9 cellular contexts compared by ENCODE assay signal in the genomic region with DNA sequence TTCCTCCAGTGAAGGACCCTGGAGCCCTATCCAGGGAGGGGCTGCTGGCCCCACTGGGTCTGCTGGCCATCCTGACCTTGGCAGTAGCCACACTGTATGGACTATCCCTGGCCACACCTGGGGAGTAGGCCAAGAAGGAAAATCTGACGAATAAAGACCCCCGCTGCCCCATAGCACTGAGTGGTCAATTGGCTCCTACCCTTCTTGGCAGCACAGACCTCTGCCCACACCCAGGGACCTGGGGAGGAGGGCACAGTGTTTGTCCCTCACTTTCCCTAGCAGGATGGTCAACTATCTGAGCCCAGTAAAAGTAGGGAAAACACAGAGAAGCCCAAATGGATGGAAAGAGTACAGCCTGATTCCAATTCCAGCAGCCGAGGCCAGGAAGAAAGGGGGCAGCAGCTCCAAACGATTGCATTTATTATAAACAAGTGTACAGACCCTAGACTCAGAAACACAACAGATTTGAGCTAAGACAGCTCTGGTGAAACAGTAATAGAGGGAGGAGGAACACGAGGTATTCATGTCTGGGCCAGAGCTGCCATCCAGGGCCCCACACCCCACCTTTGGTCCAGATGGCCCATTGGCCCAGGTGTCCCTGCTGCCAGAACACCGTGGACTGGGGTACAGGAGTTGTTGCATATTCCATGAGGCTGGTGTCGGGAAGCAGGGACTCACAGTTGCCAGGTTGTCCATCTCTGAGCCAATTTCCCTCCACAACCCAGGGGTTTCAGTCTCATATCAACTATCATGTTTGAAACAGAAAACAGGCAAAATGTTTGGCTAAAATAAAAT. TPM values are rescaled to one million over a fixed set of nuclear protein-coding genes. Genes with fewer than 3 reads are reported as not detected.
DNase-seq lines count a peak whose midpoint lies in the region; ATAC-seq and TF ChIP-seq lines count a peak whose summit lies in the region.
"Had no signal": no experiment of that assay in that cellular context is flagged by ENCODE, and none has a peak within 500 bp of the region (broad histone marks: within the 10 kb centered on the region; RNA-seq: fewer than 3 reads in every experiment).

No MANE protein-coding gene starts in this region.

- H3K27ac ChIP-seq in heart right ventricle (peak overlapping the region; percentile 89 to 99 (median 98)), muscle layer of colon (ENCODE audit: low read depth, low read length) (peak overlapping the region; percentile 97), urinary bladder (ENCODE audit: low read depth) (peak overlapping the region; percentile 99)

- no peaks in the 10 kb centered on the region for H3K9me3 ChIP-seq in heart right ventricle
- H3K9me3 ChIP-seq in muscle layer of colon (ENCODE audit: low read length): no peaks in the 10 kb centered on the region

- H3K27me3 ChIP-seq in heart right ventricle: no peaks in the 10 kb centered on the region
- no peaks in the 10 kb centered on the region for H3K27me3 ChIP-seq in muscle layer of colon (ENCODE audit: control insufficient read depth in 1 of 2, insufficient read depth in 2 of 2, low read length in 2 of 2)

- peaks cover 25% of the 10 kb centered on the region for H3K4me1 Mint-ChIP-seq in MCF 10A (ENCODE audit: insufficient read depth, unreplicated experiment)

- H3K4me3 ChIP-seq in heart right ventricle (peak overlapping the region; percentile 34 to 72 (median 65)), muscle layer of colon (ENCODE audit: low read depth in 1 of 2, low read length in 2 of 2) (peak overlapping the region; percentile 4 to 86), urinary bladder (ENCODE audit: low read depth, low read length) (no peak overlapping the region)

- no peaks in the 10 kb centered on the region for H3K27me3 Mint-ChIP-seq in MCF 10A (ENCODE audit: insufficient read depth, unreplicated experiment)

- ATAC-seq in heart right ventricle: no peak
- ATAC-seq in left cardiac atrium: no peak
- no peak for ATAC-seq in GM19397 (IDR thresholded peaks at IDR 0.05; ENCODE audit: unreplicated experiment)
- no peak for ATAC-seq in HG02840 (IDR thresholded peaks at IDR 0.05; ENCODE audit: low FRiP score, unreplicated experiment)

- peaks cover 26 to 82% (median 72%) of the 10 kb centered on the region in 9 donors for H3K4me1 ChIP-seq in heart right ventricle
- H3K4me1 ChIP-seq in muscle layer of colon (ENCODE audit: insufficient read depth, low read length): peaks cover 72% of the 10 kb centered on the region
- H3K4me1 ChIP-seq in urinary bladder (ENCODE audit: insufficient read depth): no peaks in the 10 kb centered on the region

- TF ChIP-seq CTCF in heart right ventricle (IDR thresholded peaks at IDR 0.05) (no peak), MCF 10A (IDR thresholded peaks at IDR 0.05; ENCODE audit: unreplicated experiment) (no peak)

- H3K4me3 Mint-ChIP-seq in MCF 10A (ENCODE audit: unreplicated experiment): no peak overlapping the region

- intact Hi-C loops in heart right ventricle (cut with DNase I): loop anchor here in 7 of 10 donors (2.0 to 10.0 kb wide), 7 partner anchors 35 to 217 kb away; partner anchors contain the start of genes SHISA5 (in 3 of the 7), COL7A1 (in 1 of the 7), NCKIPSD (in 1 of the 7) and SLC26A6 (in 1 of the 7)
- intact Hi-C loops in left cardiac atrium (cut with DNase I): loop anchor here in 1 of 2 donors (5.0 kb wide), 1 partner anchor 35 kb away; the partner anchor contains the start of gene SHISA5
- intact Hi-C loops in MCF 10A (cut with micrococcal nuclease): loop anchor here (5.0 kb wide), 1 partner anchor 195 kb away; the partner anchor contains the start of gene CELSR3

- WGBS in heart right ventricle, 2 donors: 59 to 68% methylated on average over 7 of the region's 7 CpGs
- 61% methylated on average over 7 of the region's 7 CpGs for WGBS in urinary bladder

- POLR2A ChIA-PET in MCF 10A (lab: Yijun Ruan, JAX): interaction anchor here (0.9 to 1.3 kb wide), 2 partner anchors 10 to 132 kb away, joined by 4 read pairs; no protein-coding TSS in a partner anchor

- CTCF ChIA-PET in MCF 10A (lab: Yijun Ruan, JAX): interaction anchor here (0.6 to 1.7 kb wide), 4 partner anchors 32 to 199 kb away, joined by 3 to 8 read pairs (median 5); no protein-coding TSS in a partner anchor

- no TSS peak for BruUV-seq in MCF 10A (replicated peaks; lab: Mats Ljungman, UMichigan)

- no peak for DNase-seq in heart right ventricle
- DNase-seq in left cardiac atrium: no peak
- no peak for DNase-seq in MCF 10A (ENCODE audit: unreplicated experiment)
- no peak for DNase-seq in NK-92 treated with Interleukin-12 subunit alpha and Interleukin-12 subunit beta, amount 100 ng/mL, for 24 hours (lab: John Stamatoyannopoulos, UW)
- DNase-seq: retina had no signal

- peak overlapping the region; percentile 91 for H3K9ac ChIP-seq in muscle layer of colon (ENCODE audit: low read length)

- no peaks in the 10 kb centered on the region for H3K9me3 Mint-ChIP-seq in MCF 10A (ENCODE audit: unreplicated experiment)

- H3K36me3 ChIP-seq in heart right ventricle (peaks cover 0 to 66% (median 6%) of the 10 kb centered on the region in 9 donors), muscle layer of colon (ENCODE audit: insufficient read depth, low read length) (peaks cover 32% of the 10 kb centered on the region), urinary bladder (ENCODE audit: insufficient read depth) (peaks cover 2% of the 10 kb centered on the region)

- peak overlapping the region; percentile 22 for H3K27ac Mint-ChIP-seq in MCF 10A (ENCODE audit: low read depth, unreplicated experiment)

- peaks cover 50% of the 10 kb centered on the region for H3K36me3 Mint-ChIP-seq in MCF 10A (ENCODE audit: insufficient read depth, unreplicated experiment)

RNA-seq across cellular contexts. Expression of gene ATRIP, which starts 21.1 kb away (rescaled TPM):
- total RNA-seq in heart right ventricle (1 to 10 TPM; 2.2 to 5.4 (median 3.8) TPM), left cardiac atrium (1 to 10 TPM; 3.9 to 5.7 TPM), MCF 10A (2022) (8.6 and 9.1 TPM in 2 replicates), urinary bladder (4.7 TPM)
- polyA plus RNA-seq in heart right ventricle (1 to 10 TPM; 4.5 to 5.1 TPM), urinary bladder (6.6 TPM)

RNA-seq across cellular contexts. Expression of gene TMA7, which starts 27.6 kb away (rescaled TPM):
- 100 to 1,000 TPM; 140 to 227 (median 193) TPM for total RNA-seq in heart right ventricle
- polyA plus RNA-seq in heart right ventricle: 1,000 to 10,000 TPM in 1 of 2 donors, 100 to 1,000 TPM in 1; 365 to 1,063 TPM
- total RNA-seq in left cardiac atrium: 100 to 1,000 TPM; 190 to 238 TPM
- total RNA-seq in MCF 10A (2022): 356 and 372 TPM in 2 replicates
- 127 TPM for total RNA-seq in urinary bladder
- polyA plus RNA-seq in urinary bladder: 262 TPM

RNA-seq across cellular contexts. Expression of gene CCDC51, which starts 27.8 kb away (rescaled TPM):
- total RNA-seq in heart right ventricle (10 to 100 TPM in 8 of 10 donors, 1 to 10 TPM in 2; 9.5 to 14.3 (median 12.2) TPM), left cardiac atrium (10 to 100 TPM in 1 of 2 donors, 1 to 10 TPM in 1; 7.0 to 10.9 TPM), MCF 10A (2022) (31.9 and 32.5 TPM in 2 replicates), urinary bladder (6.0 TPM)
- polyA plus RNA-seq in heart right ventricle (10 to 100 TPM in 1 of 2 donors, 1 to 10 TPM in 1; 4.7 to 11.0 TPM), urinary bladder (17.6 TPM)

RNA-seq across cellular contexts. Expression of gene SHISA5, which starts 36.3 kb away (rescaled TPM):
- total RNA-seq in heart right ventricle (10 to 100 TPM; 36.8 to 95.3 (median 52.9) TPM), left cardiac atrium (100 to 1,000 TPM in 1 of 2 donors, 10 to 100 TPM in 1; 73.3 to 108 TPM), MCF 10A (2022) (131 and 170 TPM in 2 replicates), urinary bladder (62.5 TPM)
- polyA plus RNA-seq in heart right ventricle (10 to 100 TPM; 34.6 to 68.7 TPM), urinary bladder (209 TPM)

RNA-seq across cellular contexts. Expression of gene PLXNB1, which starts 37.8 kb away (rescaled TPM):
- total RNA-seq in heart right ventricle (10 to 100 TPM; 27.7 to 67.3 (median 32.4) TPM), left cardiac atrium (10 to 100 TPM; 43.3 to 55.0 TPM), MCF 10A (2022) (90.0 and 101 TPM in 2 replicates), urinary bladder (22.7 TPM)
- polyA plus RNA-seq in heart right ventricle (100 to 1,000 TPM in 1 of 2 donors, 10 to 100 TPM in 1; 30.1 to 135 TPM), urinary bladder (65.7 TPM)
